9 cellular contexts compared by ENCODE assay signal in genomic region chr15:79283252-79284048, GRCh38. TPM values are rescaled to one million over a fixed set of nuclear protein-coding genes. Genes with fewer than 3 reads are reported as not detected.
DNase-seq lines count a peak whose midpoint lies in the region; ATAC-seq and TF ChIP-seq lines count a peak whose summit lies in the region.
"Had no signal": no experiment of that assay in that cellular context is flagged by ENCODE, and none has a peak within 500 bp of the region (broad histone marks: within the 10 kb centered on the region; RNA-seq: fewer than 3 reads in every experiment).

No MANE protein-coding gene starts in this region.

- peaks cover 5% of the 10 kb centered on the region for H3K4me1 ChIP-seq in neural progenitor cell

- peaks cover 8% of the 10 kb centered on the region for H3K4me1 Mint-ChIP-seq in neural progenitor cell

- ATAC-seq in GM21390 (IDR thresholded peaks at IDR 0.05; ENCODE audit: unreplicated experiment), result no peak
- no peak for ATAC-seq in GM18861 (IDR thresholded peaks at IDR 0.05; ENCODE audit: unreplicated experiment)

- H2AFZ ChIP-seq in neural progenitor cell (replicated peaks), result no peak overlapping the region

- H3K27me3 ChIP-seq in neural progenitor cell, result peaks cover 95% of the 10 kb centered on the region

- H3K4me3 ChIP-seq in fibroblast of mammary gland (ENCODE audit: control insufficient read depth, low read depth, low read length) (no peak overlapping the region), neural progenitor cell (no peak overlapping the region)

- no peaks in the 10 kb centered on the region for H3K9me3 ChIP-seq in neural progenitor cell (ENCODE audit: low read depth)

- peaks cover 10% of the 10 kb centered on the region for H3F3A ChIP-seq in neural progenitor cell (ENCODE audit: low read depth)

- H3K36me3 ChIP-seq in neural progenitor cell, result no peaks in the 10 kb centered on the region

- no peak overlapping the region for H3K27ac ChIP-seq in neural progenitor cell

- H3K4me2 ChIP-seq in neural progenitor cell, result peak overlapping the region; percentile 25

- H3K79me2 ChIP-seq in neural progenitor cell (ENCODE audit: low read depth), result no peaks in the 10 kb centered on the region

- H3K4me3 Mint-ChIP-seq in neural progenitor cell, result peak overlapping the region; percentile 50
- H3K4me3 Mint-ChIP-seq: CD4-positive, CD25-positive, alpha-beta regulatory T cell had no signal

- no peak overlapping the region for H3K27ac Mint-ChIP-seq in neural progenitor cell

- peaks cover 39% of the 10 kb centered on the region for H4K20me1 ChIP-seq in neural progenitor cell (ENCODE audit: low read depth)

- peak; percentile 70 for DNase-seq in activated effector memory CD4-positive, alpha-beta T cell treated with anti-CD3 and anti-CD28 coated beads, Interleukin-2, amount 50 U/mL, for 16 hours
- DNase-seq in activated effector memory CD4-positive, alpha-beta T cell treated with Interleukin-2 at 50 U/mL for 16 hours, result no peak
- peak; percentile 36 for DNase-seq in activated CD4-positive, CD25-positive, alpha-beta regulatory T cell treated with anti-CD3 and anti-CD28 coated beads, Interleukin-2, amount 50 U/mL, for 72 hours
- peak; percentile 24 for DNase-seq in fibroblast of mammary gland (ENCODE audit: low read depth)
- peak; percentile 92 for DNase-seq in neural progenitor cell (ENCODE audit: low spot score)
- no peak for DNase-seq in inferior parietal cortex (ENCODE audit: extremely low spot score)

- H3K9ac ChIP-seq in neural progenitor cell, result no peak overlapping the region

- no peaks in the 10 kb centered on the region for H3K36me3 Mint-ChIP-seq in neural progenitor cell
- H3K36me3 Mint-ChIP-seq: CD4-positive, CD25-positive, alpha-beta regulatory T cell had no signal

- TF ChIP-seq CTCF in fibroblast of mammary gland (conservative IDR thresholded peaks at IDR 0.05; ENCODE audit: control insufficient read depth, insufficient read depth, low read depth, low read length) (no peak), neural progenitor cell (IDR thresholded peaks at IDR 0.05) (no peak)

- H3K27me3 Mint-ChIP-seq in neural progenitor cell (ENCODE audit: insufficient read depth, low read depth), result peaks cover 48% of the 10 kb centered on the region

- peaks cover 3% of the 10 kb centered on the region for H3K9me3 Mint-ChIP-seq in neural progenitor cell

RNA-seq across cellular contexts. Expression of gene ANKRD34C, which starts 0.9 kb away (rescaled TPM):
- not detected in 2 replicates for total RNA-seq in neural progenitor cell (ENCODE audit: low replicate concordance)
- total RNA-seq: CD4-positive, CD25-positive, alpha-beta regulatory T cell had no signal

RNA-seq across cellular contexts. Expression of gene TMED3, which starts 27.5 kb away (rescaled TPM):
- 28.5 and 48.6 TPM in 2 replicates for total RNA-seq in neural progenitor cell (ENCODE audit: low replicate concordance)

Comparison
In these comparisons a context has a peak if more than half of its experiments do, and no peak if none do; other contexts are left out.
1. DNase-seq: peak in activated effector memory CD4-positive, alpha-beta T cell treated with anti-CD3 and anti-CD28 coated beads, Interleukin-2, amount 50 U/mL, for 16 hours (single experiment), activated CD4-positive, CD25-positive, alpha-beta regulatory T cell treated with anti-CD3 and anti-CD28 coated beads, Interleukin-2, amount 50 U/mL, for 72 hours (single experiment), fibroblast of mammary gland (single experiment) and neural progenitor cell (single experiment); none in activated effector memory CD4-positive, alpha-beta T cell treated with Interleukin-2 at 50 U/mL for 16 hours (single experiment) and inferior parietal cortex (single experiment).